29 cellular contexts compared by ENCODE assay signal in the genomic region with DNA sequence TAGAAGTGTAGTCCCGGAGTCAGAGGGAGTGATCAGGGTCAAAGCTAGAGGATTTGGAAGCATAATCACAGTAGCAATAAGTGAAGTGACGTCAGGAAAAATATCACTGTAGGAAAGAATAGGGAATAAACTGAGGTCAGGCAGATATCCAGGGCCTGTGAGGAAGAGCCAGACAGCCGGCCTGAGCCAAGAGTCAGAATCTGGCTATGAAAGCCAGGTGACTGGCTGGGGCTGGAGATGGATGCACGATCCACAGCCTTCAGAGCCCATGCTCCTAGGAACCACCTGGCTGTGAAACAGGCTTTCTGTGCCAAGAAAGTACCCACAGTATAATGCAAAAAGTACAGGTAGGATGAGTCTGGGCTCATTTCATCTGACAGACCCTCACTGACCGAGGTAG.
"Had no signal": no experiment of that assay in that cellular context is flagged by ENCODE, and none has a peak within 500 bp of the region (broad histone marks: within the 10 kb centered on the region; RNA-seq: fewer than 3 reads in every experiment).

No MANE protein-coding gene starts in this region.

- H3K4me3 ChIP-seq: ascending aorta, coronary artery, dorsolateral prefrontal cortex, heart right ventricle, hepatocyte had no signal

- H3K4me1 ChIP-seq: ascending aorta had no signal

- ATAC-seq: activated T-cell treated with anti-CD3 and anti-CD28 coated beads, Interleukin-2, amount 50 U/mL, for 72 hours; esophagus mucosa; heart right ventricle; WTC11 had no signal

- H3K27me3 ChIP-seq: ascending aorta, brain microvascular endothelial cell, dorsolateral prefrontal cortex, heart right ventricle, hepatocyte had no signal

- H3K36me3 ChIP-seq: ascending aorta, brain microvascular endothelial cell had no signal

- H3K4me1 Mint-ChIP-seq: activated CD4-positive, alpha-beta T cell treated with anti-CD3 and anti-CD28 coated beads, Interleukin-2, amount 10 ng/mL, durations not matched to agents 7 days and 5 days; activated naive CD4-positive, alpha-beta T cell treated with anti-CD3 and anti-CD28 coated beads, Interleukin-2, amount 10 ng/mL, durations not matched to agents 7 days and 5 days; activated naive CD8-positive, alpha-beta T cell treated with anti-CD3 and anti-CD28 coated beads for 36 hours; endodermal cell had no signal

- H3K27me3 Mint-ChIP-seq: activated CD4-positive, alpha-beta memory T cell treated with anti-CD3 and anti-CD28 coated beads, Interleukin-2, amount 10 ng/mL, durations not matched to agents 7 days and 5 days; activated CD4-positive, alpha-beta T cell treated with anti-CD3 and anti-CD28 coated beads, Interleukin-2, amount 10 ng/mL, durations not matched to agents 7 days and 5 days; activated naive CD4-positive, alpha-beta T cell treated with anti-CD3 and anti-CD28 coated beads, Interleukin-2, amount 10 ng/mL, durations not matched to agents 7 days and 5 days; activated naive CD8-positive, alpha-beta T cell treated with anti-CD3 and anti-CD28 coated beads for 36 hours; activated T-cell treated with anti-CD3 and anti-CD28 coated beads, Interleukin-2, amount 50 U/mL, for 24 hours; dendritic cell treated with granulocyte-macrophage colony-stimulating factor and Interleukin-4, amounts not matched to agents 40 ng/mL and 50 ng/mL, for 4 days had no signal

- DNase-seq: activated CD4-positive, alpha-beta memory T cell treated with anti-CD3 and anti-CD28 coated beads, Interleukin-2, amount 10 ng/mL, durations not matched to agents 7 days and 5 days; activated CD4-positive, alpha-beta T cell treated with anti-CD3 and anti-CD28 coated beads for 1 hour; activated CD4-positive, alpha-beta T cell treated with anti-CD3 and anti-CD28 coated beads for 4 hours; activated CD4-positive, alpha-beta T cell treated with anti-CD3 and anti-CD28 coated beads, Interleukin-2, amount 10 ng/mL, durations not matched to agents 7 days and 5 days; activated CD4-positive, alpha-beta T cell treated with anti-CD3 and anti-CD28 coated beads, Interleukin-2, amount 50 U/mL, for 4 hours; activated CD8-positive, alpha-beta memory T cell treated with anti-CD3 and anti-CD28 coated beads, Interleukin-2, amount 50 U/mL, for 48 hours; activated gamma-delta T cell; activated naive CD4-positive, alpha-beta T cell; activated naive CD4-positive, alpha-beta T cell treated with anti-CD3 and anti-CD28 coated beads, Interleukin-2, amount 10 ng/mL, durations not matched to agents 7 days and 5 days; activated naive CD8-positive, alpha-beta T cell treated with anti-CD3 and anti-CD28 coated beads for 36 hours; activated T-cell treated with anti-CD3 and anti-CD28 coated beads for 4 hours; activated T-cell treated with anti-CD3 and anti-CD28 coated beads, Interleukin-2, amount 50 U/mL, for 24 hours; activated T-cell treated with anti-CD3 and anti-CD28 coated beads, Interleukin-2, amount 50 U/mL, for 72 hours; brain microvascular endothelial cell; cerebellar nuclear complex; effector memory CD4-positive, alpha-beta T cell; endodermal cell; foreskin fibroblast; heart right ventricle; T-helper 1 cell; T-helper 2 cell had no signal

- H3K27ac ChIP-seq: ascending aorta, brain microvascular endothelial cell, coronary artery, dorsolateral prefrontal cortex, heart right ventricle, hepatocyte, VCaP had no signal

- H3K36me3 Mint-ChIP-seq: WTC11 had no signal

- H3K9me3 ChIP-seq: ascending aorta, heart right ventricle had no signal

- H3K9me3 Mint-ChIP-seq: activated CD4-positive, alpha-beta memory T cell treated with anti-CD3 and anti-CD28 coated beads, Interleukin-2, amount 10 ng/mL, durations not matched to agents 7 days and 5 days; activated CD4-positive, alpha-beta T cell treated with anti-CD3 and anti-CD28 coated beads, Interleukin-2, amount 10 ng/mL, durations not matched to agents 7 days and 5 days; activated naive CD4-positive, alpha-beta T cell treated with anti-CD3 and anti-CD28 coated beads, Interleukin-2, amount 10 ng/mL, durations not matched to agents 7 days and 5 days; activated naive CD8-positive, alpha-beta T cell treated with anti-CD3 and anti-CD28 coated beads for 36 hours; activated T-cell treated with anti-CD3 and anti-CD28 coated beads, Interleukin-2, amount 50 U/mL, for 24 hours; activated T-cell treated with anti-CD3 and anti-CD28 coated beads, Interleukin-2, amount 50 U/mL, for 72 hours; dendritic cell treated with granulocyte-macrophage colony-stimulating factor and Interleukin-4, amounts not matched to agents 40 ng/mL and 50 ng/mL, for 4 days; endodermal cell; WTC11 had no signal

- H3K27ac Mint-ChIP-seq: activated CD4-positive, alpha-beta memory T cell treated with anti-CD3 and anti-CD28 coated beads, Interleukin-2, amount 10 ng/mL, durations not matched to agents 7 days and 5 days; activated CD4-positive, alpha-beta T cell treated with anti-CD3 and anti-CD28 coated beads, Interleukin-2, amount 10 ng/mL, durations not matched to agents 7 days and 5 days; activated naive CD4-positive, alpha-beta T cell treated with anti-CD3 and anti-CD28 coated beads, Interleukin-2, amount 10 ng/mL, durations not matched to agents 7 days and 5 days; activated naive CD8-positive, alpha-beta T cell treated with anti-CD3 and anti-CD28 coated beads for 36 hours; activated T-cell treated with anti-CD3 and anti-CD28 coated beads, Interleukin-2, amount 50 U/mL, for 24 hours; activated T-cell treated with anti-CD3 and anti-CD28 coated beads, Interleukin-2, amount 50 U/mL, for 72 hours; dendritic cell treated with granulocyte-macrophage colony-stimulating factor and Interleukin-4, amounts not matched to agents 40 ng/mL and 50 ng/mL, for 4 days; endodermal cell; WTC11 had no signal

- H3K4me3 Mint-ChIP-seq: activated CD4-positive, alpha-beta memory T cell treated with anti-CD3 and anti-CD28 coated beads, Interleukin-2, amount 10 ng/mL, durations not matched to agents 7 days and 5 days; activated CD4-positive, alpha-beta T cell treated with anti-CD3 and anti-CD28 coated beads, Interleukin-2, amount 10 ng/mL, durations not matched to agents 7 days and 5 days; activated naive CD4-positive, alpha-beta T cell treated with anti-CD3 and anti-CD28 coated beads, Interleukin-2, amount 10 ng/mL, durations not matched to agents 7 days and 5 days; activated naive CD8-positive, alpha-beta T cell treated with anti-CD3 and anti-CD28 coated beads for 36 hours; activated T-cell treated with anti-CD3 and anti-CD28 coated beads, Interleukin-2, amount 50 U/mL, for 24 hours; activated T-cell treated with anti-CD3 and anti-CD28 coated beads, Interleukin-2, amount 50 U/mL, for 72 hours; dendritic cell treated with granulocyte-macrophage colony-stimulating factor and Interleukin-4, amounts not matched to agents 40 ng/mL and 50 ng/mL, for 4 days; endodermal cell; WTC11 had no signal
